ENCODE assay signal across 8 cellular contexts in genomic region chr6:2989332-2990178, GRCh38. TPM values are rescaled to one million over a fixed set of nuclear protein-coding genes. Genes with fewer than 3 reads are reported as not detected.
DNase-seq lines count a peak whose midpoint lies in the region; ATAC-seq and TF ChIP-seq lines count a peak whose summit lies in the region.

No MANE protein-coding gene starts in this region.

- 0% methylated on average over 22 of the region's 22 CpGs for WGBS in adipose tissue, 3 donors
- no CpG with 5 or more reads among the region's 22 CpGs for WGBS in trophoblast cell (ENCODE audit: extremely low coverage, insufficient coverage, insufficient read length)

- H3K4me1 ChIP-seq in trophoblast cell (ENCODE audit: control insufficient read depth in 1 of 2, insufficient read depth in 2 of 2, low read length in 2 of 2) (peaks cover 5 to 8% of the 10 kb centered on the region in 2 experiments), upper lobe of right lung (peaks cover 16% of the 10 kb centered on the region)

- H3K36me3 ChIP-seq in trophoblast cell (ENCODE audit: control insufficient read depth in 1 of 2, insufficient read depth in 2 of 2, low read length in 2 of 2), result no peaks in the 10 kb centered on the region
- no peaks in the 10 kb centered on the region for H3K36me3 ChIP-seq in upper lobe of right lung

- H3K9me3 ChIP-seq in trophoblast cell (ENCODE audit: insufficient read depth, low read depth, low read length), result peaks cover 1% of the 10 kb centered on the region
- H3K9me3 ChIP-seq in upper lobe of right lung, result no peaks in the 10 kb centered on the region

- H3K4ac ChIP-seq in trophoblast cell (ENCODE audit: low read depth, low read length), result peak overlapping the region; percentile 85

- H3K79me1 ChIP-seq in trophoblast cell (ENCODE audit: low read length), result peaks cover 14% of the 10 kb centered on the region

- peak overlapping the region; percentile 79 for H3K18ac ChIP-seq in trophoblast cell (ENCODE audit: low read length)

- no peak overlapping the region for H2BK12ac ChIP-seq in trophoblast cell (ENCODE audit: low read length)

- H2BK5ac ChIP-seq in trophoblast cell (ENCODE audit: low read depth, low read length, poor library complexity), result peak overlapping the region; percentile 89

- intact Hi-C loops in cardiac septum (cut with DNase I) (loop anchor here (2.0 to 5.0 kb wide), 3 partner anchors 57 to 199 kb away; no protein-coding TSS in a partner anchor), upper lobe of right lung (cut with DNase I) (no loop called here)

- peak overlapping the region; percentile 63 for H2AFZ ChIP-seq in trophoblast cell (ENCODE audit: insufficient read depth, low read length, poor library complexity)

- H3K79me2 ChIP-seq in trophoblast cell (ENCODE audit: control insufficient read depth, insufficient read depth, low read length, poor library complexity), result peaks cover 2% of the 10 kb centered on the region

- H4K12ac ChIP-seq in trophoblast cell (ENCODE audit: low read depth, low read length), result peak overlapping the region; percentile 78

- H2AK5ac ChIP-seq in trophoblast cell (ENCODE audit: low read length), result no peak overlapping the region

- H3K27me3 ChIP-seq in trophoblast cell (ENCODE audit: insufficient read depth, low read length), result no peaks in the 10 kb centered on the region
- H3K27me3 ChIP-seq in upper lobe of right lung, result no peaks in the 10 kb centered on the region

- H3K27ac ChIP-seq in adipose tissue (ENCODE audit: low read depth, low read length) (peak overlapping the region; percentile 80), trophoblast cell (ENCODE audit: low read depth, low read length) (peak overlapping the region; percentile 99), upper lobe of right lung (peak overlapping the region; percentile 97)

- H3K14ac ChIP-seq in trophoblast cell (ENCODE audit: low read length), result peak overlapping the region; percentile 78

- peak; percentile 89 for DNase-seq in NCI-H1436 (lab: John Stamatoyannopoulos, UW)
- peak; percentile 97 to 99 for DNase-seq in SW 1271 (lab: John Stamatoyannopoulos, UW)
- DNase-seq in cardiac septum (ENCODE audit: low spot score), result peak; percentile 88
- peak; percentile 92 to 99 for DNase-seq in trophoblast cell
- peak; percentile 83 for DNase-seq in upper lobe of right lung

- H3K4me3 ChIP-seq in GM12875 (ENCODE audit: low read depth, low read length), result peak overlapping the region; percentile 60
- H3K4me3 ChIP-seq in trophoblast cell (ENCODE audit: low read depth, low read length), result peak overlapping the region; percentile 78
- peak overlapping the region; percentile 84 for H3K4me3 ChIP-seq in upper lobe of right lung

- TF ChIP-seq CTCF in GM12875 (IDR thresholded peaks at IDR 0.05; ENCODE audit: borderline replicate concordance, insufficient read depth, low read depth, low read length), result no peak
- TF ChIP-seq CTCF in upper lobe of right lung (IDR thresholded peaks at IDR 0.05), result no peak

- H3K4me2 ChIP-seq in trophoblast cell (ENCODE audit: low read length), result peak overlapping the region; percentile 87

- H4K91ac ChIP-seq in trophoblast cell (ENCODE audit: low read depth, low read length), result peak overlapping the region; percentile 89

- H2BK120ac ChIP-seq in trophoblast cell (ENCODE audit: insufficient read depth, low read length, poor library complexity), result peak overlapping the region; percentile 75

- peak overlapping the region; percentile 83 for H3K9ac ChIP-seq in trophoblast cell (ENCODE audit: low read length)

- ATAC-seq in HG02763 (IDR thresholded peaks at IDR 0.05; ENCODE audit: unreplicated experiment) (peak; percentile 66), upper lobe of right lung (peak; percentile 73)

- H3K23ac ChIP-seq in trophoblast cell (ENCODE audit: low read length), result no peak overlapping the region

- peak overlapping the region; percentile 93 for H4K8ac ChIP-seq in trophoblast cell (ENCODE audit: low read depth, low read length)

RNA-seq across cellular contexts. Expression of gene NQO2, which starts 10.1 kb away (rescaled TPM):
- 10 to 100 TPM; 20.1 to 99.5 (median 73.4) TPM for polyA plus RNA-seq in adipose tissue
- 37.9 TPM for total RNA-seq in cardiac septum
- polyA plus RNA-seq in trophoblast cell (2013), result 21.9 and 22.8 TPM in 2 replicates
- 20.6 TPM for total RNA-seq in upper lobe of right lung

RNA-seq across cellular contexts. Expression of gene SERPINB6, which starts 18.2 kb away (rescaled TPM):
- 100 to 1,000 TPM; 105 to 166 (median 139) TPM for polyA plus RNA-seq in adipose tissue
- total RNA-seq in cardiac septum (171 TPM), upper lobe of right lung (157 TPM)
- polyA plus RNA-seq in trophoblast cell (2013), result 72.6 and 74.8 TPM in 2 replicates

Comparison
In these comparisons a context has a peak if more than half of its experiments do, and no peak if none do; other contexts are left out.
1. Peak in every context shown above with its lines: DNase-seq, ATAC-seq, H3K4me3 ChIP-seq and H3K27ac ChIP-seq.